In the genomic region with DNA sequence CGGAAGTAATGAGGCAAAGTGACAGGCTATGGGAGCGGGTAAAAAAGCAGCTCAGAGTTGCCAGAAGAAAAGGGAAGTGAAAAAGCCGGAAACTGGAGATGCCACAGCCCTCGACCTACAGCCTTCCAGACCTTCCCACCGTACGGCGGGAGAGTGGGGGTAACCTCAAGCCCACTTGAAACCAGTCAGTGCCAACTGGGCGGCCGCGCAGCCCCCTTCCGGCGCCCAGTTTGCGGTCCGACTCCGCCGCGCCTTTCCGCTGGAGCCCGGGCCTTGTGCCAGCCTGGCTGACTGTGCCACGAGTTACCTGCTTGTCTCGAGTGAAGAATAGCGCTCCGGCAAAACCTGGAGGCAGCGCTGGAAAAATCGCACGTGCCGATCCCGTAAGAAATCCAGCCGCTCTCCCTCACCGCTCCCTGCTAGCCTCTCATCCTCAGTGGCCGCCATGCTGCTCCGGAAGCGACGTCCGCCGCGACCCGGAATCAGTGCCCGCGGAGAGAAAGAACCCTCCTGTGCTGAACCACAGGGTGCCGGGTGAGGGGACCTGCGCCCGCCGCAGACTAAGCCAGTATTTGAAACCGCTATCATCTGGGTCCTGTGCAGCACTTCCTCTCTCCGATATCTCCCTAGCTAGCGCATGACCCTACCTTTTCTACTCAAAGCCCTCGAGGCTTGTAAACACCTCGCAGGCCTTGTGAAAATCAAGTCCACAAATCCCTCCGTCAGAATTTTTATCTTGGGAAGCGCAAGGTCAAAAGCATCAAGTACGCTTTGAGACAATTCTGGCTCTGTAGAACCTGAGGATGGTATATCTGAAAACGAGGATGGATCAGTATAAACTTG, we compare ENCODE assay signal across 8 cellular contexts. TPM values are rescaled to one million over a fixed set of nuclear protein-coding genes. Genes with fewer than 3 reads are reported as not detected.
DNase-seq lines count a peak whose midpoint lies in the region; ATAC-seq and TF ChIP-seq lines count a peak whose summit lies in the region.

A gene (minus strand): TSS at position 473 of the 843 bp plus-strand sequence. CDS start 26 bp downstream, at position 447.

- H3K9me3 Mint-ChIP-seq in natural killer cell treated with Interleukin-12 subunit alpha and Interleukin-12 subunit beta and Interleukin-15 and Interleukin-18, amount 100 ng/mL, for 72 hours = no peaks in the 10 kb centered on the region

- DNase-seq in DND-41 (peak; percentile 86), KG1 (lab: John Stamatoyannopoulos, UW) (peak; percentile 21), SHP77 (lab: John Stamatoyannopoulos, UW) (peak; percentile 65 to 80), fibroblast of pulmonary artery (ENCODE audit: low read depth) (peak; percentile 66)
- peak; percentile 59 for DNase-seq in activated T-helper 9 cell treated with anti-CD3 and anti-CD28 coated beads, Interleukin-2, amount 50 U/mL, for 16 hours (ENCODE audit: low read depth)
- DNase-seq in natural killer cell treated with Interleukin-12 subunit alpha and Interleukin-12 subunit beta and Interleukin-15 and Interleukin-18, amount 100 ng/mL, for 72 hours (ENCODE audit: low spot score) = peak; percentile 83
- peak; percentile 80 for DNase-seq in stimulated activated naive CD8-positive, alpha-beta T cell treated with anti-CD3 and anti-CD28 coated beads, Interleukin-15, Interleukin-2, amounts not matched to agents 100 U/mL and 50 U/mL, for 24 hours

- H3K36me3 Mint-ChIP-seq in natural killer cell treated with Interleukin-12 subunit alpha and Interleukin-12 subunit beta and Interleukin-15 and Interleukin-18, amount 100 ng/mL, for 72 hours = peaks cover 6% of the 10 kb centered on the region

- H3K9ac ChIP-seq in DND-41 (ENCODE audit: low read depth, low read length) = peak within 1 kb of the TSS; percentile 63

- H3K4me1 Mint-ChIP-seq in natural killer cell treated with Interleukin-12 subunit alpha and Interleukin-12 subunit beta and Interleukin-15 and Interleukin-18, amount 100 ng/mL, for 72 hours (ENCODE audit: low read depth in 2 of 2) = peaks cover 32 to 44% of the 10 kb centered on the region in 2 donors

- H3K79me2 ChIP-seq in DND-41 (ENCODE audit: insufficient read depth, low read length) = peaks cover 49% of the 10 kb centered on the region

- H3K27me3 Mint-ChIP-seq in natural killer cell treated with Interleukin-12 subunit alpha and Interleukin-12 subunit beta and Interleukin-15 and Interleukin-18, amount 100 ng/mL, for 72 hours = no peaks in the 10 kb centered on the region

- peaks cover 29% of the 10 kb centered on the region for H3K4me1 ChIP-seq in DND-41 (ENCODE audit: insufficient read depth, low read length)

- H3K4me2 ChIP-seq in DND-41 (ENCODE audit: insufficient read depth, low read length) = peak within 1 kb of the TSS; percentile 85

- TF ChIP-seq CTCF in DND-41 (IDR thresholded peaks at IDR 0.05; ENCODE audit: borderline replicate concordance, extremely low read depth, low read length, poor library complexity, severe bottlenecking) (no peak), fibroblast of pulmonary artery (IDR thresholded peaks at IDR 0.05; ENCODE audit: low read length, missing control alignments) (no peak)

- peak within 1 kb of the TSS; percentile 90 to 92 for H3K27ac Mint-ChIP-seq in natural killer cell treated with Interleukin-12 subunit alpha and Interleukin-12 subunit beta and Interleukin-15 and Interleukin-18, amount 100 ng/mL, for 72 hours

- peak within 1 kb of the TSS; percentile 54 to 70; a peak in 3 of 4 replicates for H3K4me3 ChIP-seq in DND-41 (ENCODE audit: low read depth in 1 of 2, low read length in 2 of 2)
- peak within 1 kb of the TSS; percentile 88 for H3K4me3 ChIP-seq in fibroblast of pulmonary artery (replicated peaks; ENCODE audit: low read depth, low read length)

- peak within 1 kb of the TSS; percentile 70 for H3K27ac ChIP-seq in DND-41 (ENCODE audit: low read length)

- H3K27me3 ChIP-seq in DND-41 (ENCODE audit: insufficient read depth, low read length, poor library complexity) = no peaks in the 10 kb centered on the region

- ATAC-seq in DND-41 (ENCODE audit: insufficient read depth, low read depth) (peak; percentile 96), GM21717 (IDR thresholded peaks at IDR 0.05; ENCODE audit: unreplicated experiment) (peak; percentile 95)
- peak; percentile 95 to 96 for ATAC-seq in natural killer cell treated with Interleukin-12 subunit alpha and Interleukin-12 subunit beta and Interleukin-15 and Interleukin-18, amount 100 ng/mL, for 72 hours
- peak; percentile 94 for ATAC-seq in stimulated activated naive CD8-positive, alpha-beta T cell treated with anti-CD3 and anti-CD28 coated beads, Interleukin-15, Interleukin-2, amounts not matched to agents 100 U/mL and 50 U/mL, for 24 hours

- H3K4me3 Mint-ChIP-seq in natural killer cell treated with Interleukin-12 subunit alpha and Interleukin-12 subunit beta and Interleukin-15 and Interleukin-18, amount 100 ng/mL, for 72 hours = peak within 1 kb of the TSS; percentile 97

- peaks cover 9% of the 10 kb centered on the region; the same call in 1 of the 2 replicates for H4K20me1 ChIP-seq in DND-41 (ENCODE audit: insufficient read depth, low read length)

- peak within 1 kb of the TSS; percentile 74 for H2AFZ ChIP-seq in DND-41 (ENCODE audit: low read depth, low read length)

- 0 out of 2 replicates have a peak, but pooled peaks cover 3% of the 10 kb centered on the region for H3K36me3 ChIP-seq in DND-41 (ENCODE audit: insufficient read depth, low read length)

- H3K9me3 ChIP-seq in DND-41 (ENCODE audit: insufficient read depth, low read length, severe bottlenecking) = no peaks in the 10 kb centered on the region

RNA-seq across cellular contexts. Expression of the gene that starts here (rescaled TPM):
- total RNA-seq in natural killer cell treated with Interleukin-12 subunit alpha and Interleukin-12 subunit beta and Interleukin-15 and Interleukin-18, amount 100 ng/mL, for 72 hours = 10 to 100 TPM; 45.0 to 46.9 TPM

Comparison
In these comparisons a context has a peak if more than half of its experiments do, and no peak if none do; other contexts are left out.
1. Peak in every context shown above with its lines: DNase-seq, ATAC-seq, H3K4me3 ChIP-seq and H3K27ac ChIP-seq.
2. DNase-seq: peak in every context shown above with its lines; median percentile 86 in DND-41; 83 in natural killer cell treated with Interleukin-12 subunit alpha and Interleukin-12 subunit beta and Interleukin-15 and Interleukin-18, amount 100 ng/mL, for 72 hours; 80 in stimulated activated naive CD8-positive, alpha-beta T cell treated with anti-CD3 and anti-CD28 coated beads, Interleukin-15, Interleukin-2, amounts not matched to agents 100 U/mL and 50 U/mL, for 24 hours; 72 in SHP77; 66 in fibroblast of pulmonary artery; 59 in activated T-helper 9 cell treated with anti-CD3 and anti-CD28 coated beads, Interleukin-2, amount 50 U/mL, for 16 hours; 21 in KG1.